Comparison of ENCODE assay signal across 28 cellular contexts in genomic region chr22:24170632-24171031, GRCh38.
"Had no signal": no experiment of that assay in that cellular context is flagged by ENCODE, and none has a peak within 500 bp of the region (broad histone marks: within the 10 kb centered on the region; RNA-seq: fewer than 3 reads in every experiment).

No MANE protein-coding gene starts in this region.

- H3K27ac Mint-ChIP-seq: activated CD8-positive, alpha-beta memory T cell treated with anti-CD3 and anti-CD28 coated beads, Interleukin-2, amount 10 ng/mL, durations not matched to agents 7 days and 5 days; activated naive CD4-positive, alpha-beta T cell treated with anti-CD3 and anti-CD28 coated beads, Interleukin-2, amount 10 ng/mL, durations not matched to agents 7 days and 5 days; activated T-helper 17 cell treated with anti-CD3 and anti-CD28 coated beads, Interleukin-2, amount 50 U/mL, for 72 hours; WTC11 had no signal

- H3K9me3 ChIP-seq: MG63, SJSA1 had no signal

- H3K27me3 Mint-ChIP-seq: activated CD8-positive, alpha-beta memory T cell treated with anti-CD3 and anti-CD28 coated beads, Interleukin-2, amount 10 ng/mL, durations not matched to agents 7 days and 5 days; activated naive CD4-positive, alpha-beta T cell treated with anti-CD3 and anti-CD28 coated beads, Interleukin-2, amount 10 ng/mL, durations not matched to agents 7 days and 5 days; activated T-helper 17 cell treated with anti-CD3 and anti-CD28 coated beads, Interleukin-2, amount 50 U/mL, for 72 hours; brain had no signal

- H3K4me1 ChIP-seq: SJSA1 had no signal

- H3K9me3 Mint-ChIP-seq: activated naive CD4-positive, alpha-beta T cell treated with anti-CD3 and anti-CD28 coated beads, Interleukin-2, amount 10 ng/mL, durations not matched to agents 7 days and 5 days; activated T-helper 17 cell treated with anti-CD3 and anti-CD28 coated beads, Interleukin-2, amount 50 U/mL, for 72 hours; brain; WTC11 had no signal

- ATAC-seq: activated CD8-positive, alpha-beta memory T cell treated with anti-CD3 and anti-CD28 coated beads, Interleukin-2, amount 10 ng/mL, durations not matched to agents 7 days and 5 days; activated T-helper 17 cell treated with anti-CD3 and anti-CD28 coated beads, Interleukin-2, amount 50 U/mL, for 72 hours; Panc1; SK-N-SH treated with all-trans-retinoic acid at 6 μM for 48 hours; WTC11 had no signal

- H3K27me3 ChIP-seq: cardiac muscle cell, MG63, SJSA1 had no signal

- H3K27ac ChIP-seq: cardiac muscle cell, SJSA1 had no signal

- H3K4me3 Mint-ChIP-seq: activated CD8-positive, alpha-beta memory T cell treated with anti-CD3 and anti-CD28 coated beads, Interleukin-2, amount 10 ng/mL, durations not matched to agents 7 days and 5 days; activated naive CD4-positive, alpha-beta T cell treated with anti-CD3 and anti-CD28 coated beads, Interleukin-2, amount 10 ng/mL, durations not matched to agents 7 days and 5 days; activated T-helper 17 cell treated with anti-CD3 and anti-CD28 coated beads, Interleukin-2, amount 50 U/mL, for 72 hours; brain; WTC11 had no signal

- DNase-seq: activated CD4-positive, alpha-beta T cell treated with anti-CD3 and anti-CD28 coated beads for 48 hours; activated CD4-positive, alpha-beta T cell treated with anti-CD3 and anti-CD28 coated beads, Interleukin-2, amount 50 U/mL, for 4 hours; activated CD4-positive, CD25-positive, alpha-beta regulatory T cell treated with anti-CD3 and anti-CD28 coated beads, Interleukin-2, amount 50 U/mL, for 72 hours; activated CD8-positive, alpha-beta memory T cell treated with anti-CD3 and anti-CD28 coated beads, Interleukin-2, amount 10 ng/mL, durations not matched to agents 7 days and 5 days; activated gamma-delta T cell; activated naive CD4-positive, alpha-beta T cell treated with anti-CD3 and anti-CD28 coated beads, Interleukin-2, amount 10 ng/mL, durations not matched to agents 7 days and 5 days; activated T-cell treated with anti-CD3 and anti-CD28 coated beads, Interleukin-2, amount 50 U/mL, for 48 hours; amygdala; MG63; MV-4-11; NCI-H1092 treated with DMSO at 0.1 percent for 48 hours; NCI-H1436; NCI-H1694 treated with DMSO at 0.1 percent for 48 hours; NCI-H2029 treated with DMSO at 0.1 percent for 48 hours; NCI-H345; NCI-H510A; NCI-H526 treated with DMSO at 0.1 percent for 48 hours; NCI-H82; OCI-M1; SHP77; SW 1271 had no signal

- H3K4me1 Mint-ChIP-seq: activated CD8-positive, alpha-beta memory T cell treated with anti-CD3 and anti-CD28 coated beads, Interleukin-2, amount 10 ng/mL, durations not matched to agents 7 days and 5 days; activated naive CD4-positive, alpha-beta T cell treated with anti-CD3 and anti-CD28 coated beads, Interleukin-2, amount 10 ng/mL, durations not matched to agents 7 days and 5 days; activated T-helper 17 cell treated with anti-CD3 and anti-CD28 coated beads, Interleukin-2, amount 50 U/mL, for 72 hours; WTC11 had no signal

- H3K4me3 ChIP-seq: cardiac muscle cell, MG63, SJSA1 had no signal
